In genomic region chr10:95388539-95388938, GRCh38 we compare ENCODE assay signal across 1 cellular context.
TF ChIP-seq lines count a peak whose summit lies in the region.

No MANE protein-coding gene starts in this region.

TF ChIP-seq in A549, 52 proteins besides CTCF, POLR2A, EP300 and RAD21 (continued from another document):
- TF ChIP-seq HOXB13 (CRISPR knock-in tag; IDR thresholded peaks at IDR 0.05; ENCODE audit: low read depth): no peak
- TF ChIP-seq MYC (IDR thresholded peaks at IDR 0.05; ENCODE audit: borderline replicate concordance, low read length): no peak
- TF ChIP-seq NR3C1 (IDR thresholded peaks at IDR 0.05): no peak
- TF ChIP-seq JUNB (IDR thresholded peaks at IDR 0.05): no peak
- TF ChIP-seq PHF8 (IDR thresholded peaks at IDR 0.05; ENCODE audit: borderline replicate concordance, low read depth): no peak
- TF ChIP-seq NFE2L2 (conservative IDR thresholded peaks at IDR 0.05; ENCODE audit: low read length): no peak
- no peak for TF ChIP-seq HEYL (CRISPR knock-in tag; IDR thresholded peaks at IDR 0.05)
- no peak for TF ChIP-seq MAX (IDR thresholded peaks at IDR 0.05)
- TF ChIP-seq REST (IDR thresholded peaks at IDR 0.05): no peak
- no peak for TF ChIP-seq ELK1 (IDR thresholded peaks at IDR 0.05; ENCODE audit: low read depth, low read length)
- TF ChIP-seq FOSL2 (IDR thresholded peaks at IDR 0.05): no peak
- TF ChIP-seq FOSL2 (CRISPR knock-in tag; IDR thresholded peaks at IDR 0.05): no peak
- TF ChIP-seq HES2 (IDR thresholded peaks at IDR 0.05): no peak
- no peak for TF ChIP-seq RCOR1 (IDR thresholded peaks at IDR 0.05; ENCODE audit: low read depth, low read length)
